Comparison of ENCODE assay signal across 1 cellular context in genomic region chr5:139748505-139748826, GRCh38.
TF ChIP-seq lines count a peak whose summit lies in the region.

No MANE protein-coding gene starts in this region.

TF ChIP-seq in IMR-90, 13 proteins besides CTCF, POLR2A, EP300 and RAD21:
- TF ChIP-seq FOS (IDR thresholded peaks at IDR 0.05; ENCODE audit: low read depth, low read length) = no peak
TF ChIP-seq in IMR-90: peak in this region for 0.
